In the genomic region with DNA sequence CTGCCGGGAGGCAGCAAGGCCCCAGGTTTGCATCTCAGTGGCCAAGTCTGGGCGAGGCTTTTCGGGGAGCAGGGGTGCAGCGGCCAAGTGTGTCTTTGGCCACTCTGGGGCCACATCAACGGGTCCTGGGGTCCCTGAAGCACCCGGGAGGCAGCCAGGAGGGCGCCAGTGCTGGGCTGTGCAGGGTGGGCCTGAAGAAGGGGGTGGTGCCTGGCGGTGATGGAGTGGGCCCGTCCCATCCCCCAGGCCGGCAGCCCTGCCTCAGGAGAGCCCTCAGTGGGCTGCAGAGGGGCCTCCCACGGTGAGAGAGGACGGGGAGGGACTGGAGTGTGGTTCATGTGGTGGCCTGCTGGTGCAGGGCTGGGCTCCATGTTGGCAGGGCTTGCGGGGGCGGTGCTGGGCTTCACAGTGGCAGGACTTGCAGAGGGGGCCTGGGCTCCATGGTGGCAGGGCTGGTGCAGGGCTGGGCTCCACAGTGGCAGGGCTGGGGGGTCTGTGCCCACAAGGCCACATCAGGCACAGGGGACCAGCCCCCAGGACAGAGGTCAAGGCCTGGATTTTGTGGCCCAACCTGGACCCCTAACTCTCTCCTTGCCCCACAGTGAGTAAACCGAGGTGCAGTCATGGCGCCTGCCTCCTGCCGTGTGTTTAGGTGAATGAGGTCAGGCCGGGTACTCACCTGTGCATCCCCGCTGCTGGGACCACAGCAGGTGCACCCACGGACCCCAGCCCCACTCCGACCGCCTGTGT, we compare ENCODE assay signal across 17 cellular contexts. TPM values are rescaled to one million over a fixed set of nuclear protein-coding genes. Genes with fewer than 3 reads are reported as not detected.
"Had no signal": no experiment of that assay in that cellular context is flagged by ENCODE, and none has a peak within 500 bp of the region (broad histone marks: within the 10 kb centered on the region; RNA-seq: fewer than 3 reads in every experiment).

No MANE protein-coding gene starts in this region.

- DNase-seq: activated CD4-positive, CD25-positive, alpha-beta regulatory T cell; activated naive CD4-positive, alpha-beta T cell treated with anti-CD3 and anti-CD28 coated beads, Interleukin-2, amount 50 U/mL, for 16 hours; adrenal gland; effector memory CD8-positive, alpha-beta T cell; midbrain; naive B cell; stimulated activated naive B cell treated with anti-CD40 and anti-IgM and Interleukin-4, amounts not matched to agents 10 μg/mL and 1 μg/mL and 100 μg/mL, for 72 hours had no signal

- H3K27ac Mint-ChIP-seq: activated T-helper 2 cell treated with anti-CD3 and anti-CD28 coated beads, Interferon-gamma antibody, Interleukin-2, Interleukin-4, amounts not matched to agents 10 μg/mL and 5 μg/mL and 100 μg/mL, durations not matched to agents 14 hours and 24 hours and 36 hours; effector memory CD8-positive, alpha-beta T cell; naive B cell; stimulated activated naive B cell treated with anti-CD40 and anti-IgM and Interleukin-4, amounts not matched to agents 10 μg/mL and 1 μg/mL and 100 μg/mL, for 72 hours had no signal

- H3K4me1 Mint-ChIP-seq: central memory CD8-positive, alpha-beta T cell had no signal

- H3K9ac ChIP-seq: parathyroid adenoma had no signal

- ATAC-seq: effector memory CD8-positive, alpha-beta T cell; stimulated activated naive B cell treated with anti-CD40 and anti-IgM and Interleukin-4, amounts not matched to agents 10 μg/mL and 1 μg/mL and 100 μg/mL, for 72 hours had no signal

- H2AFZ ChIP-seq: hepatocyte, parathyroid adenoma had no signal

- H3K4me3 Mint-ChIP-seq: central memory CD8-positive, alpha-beta T cell; effector memory CD8-positive, alpha-beta T cell; naive B cell; stimulated activated naive B cell treated with anti-CD40 and anti-IgM and Interleukin-4, amounts not matched to agents 10 μg/mL and 1 μg/mL and 100 μg/mL, for 72 hours had no signal

- H3K9me3 ChIP-seq: adrenal gland, suprapubic skin had no signal

- H3K27ac ChIP-seq: adrenal gland, epithelial cell of prostate, hepatocyte, parathyroid adenoma, suprapubic skin, upper lobe of left lung had no signal

- H3K4me3 ChIP-seq: adrenal gland, hepatocyte, lung, suprapubic skin, upper lobe of left lung had no signal

- H3K4me2 ChIP-seq: hepatocyte had no signal

- H3K4me1 ChIP-seq: adrenal gland, parathyroid adenoma, suprapubic skin, upper lobe of left lung had no signal

- H3K36me3 ChIP-seq: adrenal gland, suprapubic skin, upper lobe of left lung had no signal

RNA-seq across cellular contexts. Expression of a gene that starts 10.5 kb away (rescaled TPM):
- total RNA-seq: activated T-helper 2 cell treated with anti-CD3 and anti-CD28 coated beads, Interferon-gamma antibody, Interleukin-2, Interleukin-4, amounts not matched to agents 10 μg/mL and 5 μg/mL and 100 μg/mL, durations not matched to agents 14 hours and 24 hours and 36 hours; adrenal gland; hepatocyte; kidney epithelial cell; lung; suprapubic skin; T-helper 2 cell treated with Interferon-gamma antibody and Interleukin-4, amounts not matched to agents 100 ng/mL and 5 ng/mL, for 36 hours; upper lobe of left lung had no signal
- polyA plus RNA-seq: adrenal gland, hepatocyte, lung had no signal
